17 cellular contexts compared by ENCODE assay signal in genomic region chr7:74375726-74376220, GRCh38.
A peak's percentile ranks its signal among the peaks of the same experiment; 100 is the strongest.
DNase-seq lines count a peak whose midpoint lies in the region; ATAC-seq, FAIRE-seq and TF ChIP-seq lines count a peak whose summit lies in the region.
"Had no signal": no experiment of that assay in that cellular context is flagged by ENCODE, and none has a peak within 500 bp of the region (broad histone marks: within the 10 kb centered on the region; RNA-seq: fewer than 3 reads in every experiment).

No MANE protein-coding gene starts in this region.

- H3K36me3 ChIP-seq in GM23338 (ENCODE audit: insufficient read depth) (no peaks in the 10 kb centered on the region), mesenchymal stem cell (ENCODE audit: control insufficient read depth in 1 of 2, insufficient read depth in 2 of 2, low read depth in 1 of 2, low read length in 2 of 2) (peaks cover 36 to 40% of the 10 kb centered on the region in 2 experiments), osteoblast (ENCODE audit: insufficient read depth, low read length) (peaks cover 35% of the 10 kb centered on the region)
- H3K36me3 ChIP-seq: HAP-1 had no signal

- H3K27ac Mint-ChIP-seq in GM23338 (peak overlapping the region; percentile 79; the same call in 1 of the 2 replicates), H9 (peak overlapping the region in 2 of 3 experiments; percentile 9 to 61; a peak in 2 of 7 replicates)
- H3K27ac Mint-ChIP-seq: CD14-positive monocyte had no signal

- peaks cover 28% of the 10 kb centered on the region for H3K4me1 Mint-ChIP-seq in GM23338
- H3K4me1 Mint-ChIP-seq in H9 = peaks cover 14 to 23% of the 10 kb centered on the region in 2 experiments

- H4K20me1 ChIP-seq in GM23338 (replicated peaks; ENCODE audit: insufficient read depth) (no peaks in the 10 kb centered on the region), H9 (ENCODE audit: control insufficient read depth, insufficient read depth, insufficient read length) (no peaks in the 10 kb centered on the region), osteoblast (ENCODE audit: insufficient read depth, low read length) (no peaks in the 10 kb centered on the region)

- H2BK5ac ChIP-seq in H9 (ENCODE audit: insufficient read length, low read length) = no peak overlapping the region
- H2BK5ac ChIP-seq in mesenchymal stem cell (ENCODE audit: low read depth, low read length, poor library complexity, severe bottlenecking) = no peak overlapping the region

- H2BK15ac ChIP-seq in H9 (ENCODE audit: low read depth, low read length) (no peak overlapping the region), mesenchymal stem cell (ENCODE audit: low read depth, poor library complexity, severe bottlenecking) (no peak overlapping the region)

- peaks cover 15% of the 10 kb centered on the region for H3K36me3 Mint-ChIP-seq in GM23338 (ENCODE audit: low read depth)
- H3K36me3 Mint-ChIP-seq in H9 (ENCODE audit: insufficient read depth in 1 of 3, low read depth in 3 of 3) = peaks cover 10 to 19% (median 10%) of the 10 kb centered on the region in 3 experiments; a peak in 6 of 7 replicates
- H3K36me3 Mint-ChIP-seq: CD4-positive, alpha-beta memory T cell had no signal

- no peak overlapping the region for H2AFZ ChIP-seq in GM23338
- H2AFZ ChIP-seq in H9 (ENCODE audit: low read length) = no peak overlapping the region
- H2AFZ ChIP-seq in mesenchymal stem cell (ENCODE audit: low read depth, low read length) = no peak overlapping the region
- no peak overlapping the region for H2AFZ ChIP-seq in osteoblast (ENCODE audit: low read length)

- H3K56ac ChIP-seq in H9 (ENCODE audit: insufficient read length, low read depth, low read length) = no peak overlapping the region

- H4K5ac ChIP-seq in H9 (ENCODE audit: insufficient read length, low read depth, low read length) = no peak overlapping the region

- WGBS in H9 (ENCODE audit: extremely low coverage, insufficient read length, low lambda C conversion rate) = no CpG with 5 or more reads among the region's 31 CpGs
- WGBS in mesenchymal stem cell = 97% methylated on average over 31 of the region's 31 CpGs

- H3K27me3 Mint-ChIP-seq in GM23338 (ENCODE audit: insufficient read depth, low read depth, poor library complexity) = peaks cover 23% of the 10 kb centered on the region
- H3K27me3 Mint-ChIP-seq in H9 (ENCODE audit: low read depth) = peaks cover 7% of the 10 kb centered on the region

- H3K9me3 Mint-ChIP-seq in GM23338 (no peaks in the 10 kb centered on the region), H9 (no peaks in the 10 kb centered on the region)
- H3K9me3 Mint-ChIP-seq: CD4-positive, alpha-beta memory T cell had no signal

- DNase-seq in GM23338 (ENCODE audit: low spot score) (no peak), H9 (no peak), mesenchymal stem cell (no peak), osteoblast (ENCODE audit: insufficient read length, low spot score, missing footprints) (peak; percentile 62), 8988T (no peak), frontal cortex (ENCODE audit: low spot score in 2 of 2) (no peak)
- DNase-seq in activated CD8-positive, alpha-beta memory T cell treated with anti-CD3 and anti-CD28 coated beads for 24 hours = no peak
- DNase-seq: CD4-positive, alpha-beta memory T cell; DMS153; DMS79; GDM1; GOT3 had no signal

- ATAC-seq in GM23338 (no peak), GM18861 (IDR thresholded peaks at IDR 0.05; ENCODE audit: unreplicated experiment) (no peak)

- H3K9ac ChIP-seq in H9 (ENCODE audit: extremely low read depth, insufficient read length, low read length) (no peak overlapping the region), mesenchymal stem cell (ENCODE audit: low read length) (no peak overlapping the region)
- H3K9ac ChIP-seq: BLaER1, KMS-11 had no signal

- H3K9me2 ChIP-seq in GM23338 (ENCODE audit: insufficient read depth) = no peaks in the 10 kb centered on the region

- H3K27ac ChIP-seq in GM23338 (ENCODE audit: low read depth) = no peak overlapping the region
- no peak overlapping the region for H3K27ac ChIP-seq in H9 (ENCODE audit: insufficient read length, low read depth, low read length)
- H3K27ac ChIP-seq in mesenchymal stem cell (ENCODE audit: low read length, poor library complexity, severe bottlenecking) = no peak overlapping the region
- no peak overlapping the region for H3K27ac ChIP-seq in osteoblast (ENCODE audit: low read depth, low read length)
- H3K27ac ChIP-seq: BLaER1, KMS-11 had no signal

- no peak overlapping the region for H2AK5ac ChIP-seq in H9 (ENCODE audit: insufficient read length, low read length)
- H2AK5ac ChIP-seq in mesenchymal stem cell (ENCODE audit: low read length, severe bottlenecking) = no peak overlapping the region

- H3K23ac ChIP-seq in H9 (ENCODE audit: insufficient read length, low read depth, low read length) = no peak overlapping the region
- no peak overlapping the region for H3K23ac ChIP-seq in mesenchymal stem cell (ENCODE audit: low read length in 2 of 2)

- TF ChIP-seq CTCF in GM23338 (conservative IDR thresholded peaks at IDR 0.05; ENCODE audit: low read depth in 2 of 2) = no peak
- TF ChIP-seq CTCF in H9 (conservative IDR thresholded peaks at IDR 0.05) = no peak
- TF ChIP-seq CTCF in osteoblast (IDR thresholded peaks at IDR 0.05; ENCODE audit: extremely low read depth, low read depth, low read length) = no peak

- H3K4me1 ChIP-seq in GM23338 (ENCODE audit: insufficient read depth) (peaks cover 8% of the 10 kb centered on the region; the same call in 1 of the 2 replicates), H9 (ENCODE audit: insufficient read depth, low read length) (no peaks in the 10 kb centered on the region), mesenchymal stem cell (ENCODE audit: control insufficient read depth, insufficient read depth, low read depth, low read length) (peaks cover 25% of the 10 kb centered on the region), osteoblast (ENCODE audit: insufficient read depth, low read length) (no peaks in the 10 kb centered on the region)

- H4K8ac ChIP-seq in H9 (replicated peaks; ENCODE audit: insufficient read length, low read depth, low read length) (no peak overlapping the region), mesenchymal stem cell (ENCODE audit: low read length) (peak overlapping the region; percentile 19)

- FAIRE-seq in frontal cortex (lab: Jason Lieb, UNC) = no peak

- no peak overlapping the region for H2BK120ac ChIP-seq in H9 (ENCODE audit: low read depth, low read length, poor library complexity, severe bottlenecking)
- H2BK120ac ChIP-seq in mesenchymal stem cell (ENCODE audit: low read depth, low read length) = no peak overlapping the region

- peaks cover 8% of the 10 kb centered on the region; the same call in 1 of the 2 replicates for H3F3A ChIP-seq in GM23338 (replicated peaks; ENCODE audit: low read depth)

- H3K4ac ChIP-seq in H9 (ENCODE audit: low read depth, low read length) (no peak overlapping the region), mesenchymal stem cell (ENCODE audit: low read depth in 1 of 2, low read length in 2 of 2) (no peak overlapping the region)

- no peak overlapping the region for H3K4me3 ChIP-seq in GM23338
- H3K4me3 ChIP-seq in mesenchymal stem cell (ENCODE audit: insufficient read depth in 1 of 2, low read depth in 1 of 2, low read length in 2 of 2) = no peak overlapping the region
- no peak overlapping the region for H3K4me3 ChIP-seq in osteoblast (ENCODE audit: insufficient read depth, low read length)
- H3K4me3 ChIP-seq: BLaER1, HAP-1 had no signal

- H4K91ac ChIP-seq in H9 (ENCODE audit: insufficient read length, low read depth, low read length) = no peak overlapping the region
- no peak overlapping the region for H4K91ac ChIP-seq in mesenchymal stem cell (ENCODE audit: low read length)

- no peaks in the 10 kb centered on the region for H3K9me3 ChIP-seq in H9 (ENCODE audit: control insufficient read depth, low read depth, low read length)
- H3K9me3 ChIP-seq in mesenchymal stem cell (ENCODE audit: control insufficient read depth, low read length) = no peaks in the 10 kb centered on the region
- H3K9me3 ChIP-seq in osteoblast (ENCODE audit: low read depth, low read length) = no peaks in the 10 kb centered on the region
- H3K9me3 ChIP-seq: BLaER1, HAP-1 had no signal

- no peak overlapping the region; the same call in 1 of the 2 replicates for H3K14ac ChIP-seq in H9 (ENCODE audit: insufficient read depth, low read length)
- H3K14ac ChIP-seq in mesenchymal stem cell (ENCODE audit: low read length in 2 of 2) = no peak overlapping the region

- no peak overlapping the region for H3K18ac ChIP-seq in H9 (ENCODE audit: insufficient read length, low read depth, low read length)
- no peak overlapping the region for H3K18ac ChIP-seq in mesenchymal stem cell (ENCODE audit: low read depth in 1 of 2, low read length in 2 of 2)

- H3K23me2 ChIP-seq in H9 (ENCODE audit: insufficient read length, low read depth, low read length, poor library complexity, severe bottlenecking) = peaks cover 14% of the 10 kb centered on the region

- H3K79me2 ChIP-seq in GM23338 (replicated peaks; ENCODE audit: insufficient read depth) (no peaks in the 10 kb centered on the region), H9 (ENCODE audit: insufficient read depth, low read length) (no peaks in the 10 kb centered on the region), osteoblast (ENCODE audit: insufficient read depth, low read length) (no peaks in the 10 kb centered on the region)

- H3K27me3 ChIP-seq in GM23338 (ENCODE audit: insufficient read depth) (no peaks in the 10 kb centered on the region), H9 (ENCODE audit: insufficient read depth, low read length) (no peaks in the 10 kb centered on the region), mesenchymal stem cell (ENCODE audit: control insufficient read depth in 1 of 2, insufficient read depth in 1 of 2, low read length in 2 of 2) (no peaks in the 10 kb centered on the region), osteoblast (ENCODE audit: insufficient read depth, low read length) (no peaks in the 10 kb centered on the region)
- H3K27me3 ChIP-seq: BLaER1 had no signal

- H3K4me2 ChIP-seq in GM23338 (no peak overlapping the region), H9 (ENCODE audit: insufficient read depth, insufficient read length, low read length) (no peak overlapping the region), mesenchymal stem cell (ENCODE audit: low read length, poor library complexity, severe bottlenecking) (no peak overlapping the region), osteoblast (ENCODE audit: insufficient read depth, low read length) (no peak overlapping the region)
- H3K4me2 ChIP-seq: BLaER1, KMS-11 had no signal

- H3T11ph ChIP-seq in H9 (ENCODE audit: low read length) = no peak overlapping the region

- no peak overlapping the region for H2BK20ac ChIP-seq in H9 (ENCODE audit: low read depth, low read length, poor library complexity, severe bottlenecking)

- no peak overlapping the region for H3K4me3 Mint-ChIP-seq in GM23338
- no peak overlapping the region for H3K4me3 Mint-ChIP-seq in H9
- H3K4me3 Mint-ChIP-seq: CD14-positive monocyte; CD4-positive, alpha-beta memory T cell had no signal

- H3K79me1 ChIP-seq in H9 (ENCODE audit: insufficient read depth, low read depth, low read length, poor library complexity, severe bottlenecking) (no peaks in the 10 kb centered on the region), mesenchymal stem cell (replicated peaks; ENCODE audit: low read length, poor library complexity, severe bottlenecking) (peaks cover 8% of the 10 kb centered on the region)

- H2BK12ac ChIP-seq in H9 (ENCODE audit: insufficient read length, low read depth, low read length) = no peak overlapping the region
- H2BK12ac ChIP-seq in mesenchymal stem cell (ENCODE audit: low read length in 2 of 2) = no peak overlapping the region
